8 cellular contexts compared by ENCODE assay signal in genomic region chr1:21335088-21335678, GRCh38. TPM values are rescaled to one million over a fixed set of nuclear protein-coding genes. Genes with fewer than 3 reads are reported as not detected.
DNase-seq lines count a peak whose midpoint lies in the region; ATAC-seq and TF ChIP-seq lines count a peak whose summit lies in the region.

No MANE protein-coding gene starts in this region.

- H3K36me3 Mint-ChIP-seq in Calu3 (ENCODE audit: insufficient read depth, unreplicated experiment), result peaks cover 16% of the 10 kb centered on the region
- peaks cover 14% of the 10 kb centered on the region for H3K36me3 Mint-ChIP-seq in endothelial cell (ENCODE audit: low read depth, unreplicated experiment)
- H3K36me3 Mint-ChIP-seq in progenitor cell of endocrine pancreas (ENCODE audit: insufficient read depth), result peaks cover 1% of the 10 kb centered on the region

- intact Hi-C loops in Calu3 (cut with micrococcal nuclease; ENCODE audit: unreplicated experiment) (loop anchor here (5.0 kb wide), 1 partner anchor 43 kb away; the partner anchor contains the start of gene ECE1), PC-9 (cut with micrococcal nuclease; ENCODE audit: unreplicated experiment) (loop anchor here (2.0 kb wide), 1 partner anchor 74 kb away; no protein-coding TSS in a partner anchor)

- H3K9me3 Mint-ChIP-seq in Calu3 (ENCODE audit: low read depth, unreplicated experiment), result no peaks in the 10 kb centered on the region
- no peaks in the 10 kb centered on the region for H3K9me3 Mint-ChIP-seq in endothelial cell (ENCODE audit: unreplicated experiment)
- no peaks in the 10 kb centered on the region for H3K9me3 Mint-ChIP-seq in progenitor cell of endocrine pancreas (ENCODE audit: low read depth)

- no peaks in the 10 kb centered on the region for H3K27me3 Mint-ChIP-seq in Calu3 (ENCODE audit: unreplicated experiment)
- H3K27me3 Mint-ChIP-seq in endothelial cell (ENCODE audit: unreplicated experiment), result peaks cover 17% of the 10 kb centered on the region
- no peaks in the 10 kb centered on the region for H3K27me3 Mint-ChIP-seq in progenitor cell of endocrine pancreas

- peak overlapping the region; percentile 96 for H3K27ac Mint-ChIP-seq in Calu3 (ENCODE audit: unreplicated experiment)
- peak overlapping the region; percentile 36 for H3K27ac Mint-ChIP-seq in endothelial cell (ENCODE audit: unreplicated experiment)
- peak overlapping the region; percentile 86 for H3K27ac Mint-ChIP-seq in progenitor cell of endocrine pancreas

- H3K9me2 ChIP-seq in PC-9 (ENCODE audit: insufficient read depth), result no peaks in the 10 kb centered on the region

- DNase-seq in Calu3 (no peak), PC-9 (no peak), endothelial cell (ENCODE audit: low spot score) (no peak), progenitor cell of endocrine pancreas (ENCODE audit: low spot score, unreplicated experiment) (no peak), G401 (ENCODE audit: low spot score) (no peak), putamen (ENCODE audit: low spot score) (no peak), 8988T (no peak)

- in situ Hi-C loops in G401 (cut with HindIII; ENCODE audit: low sequenced_read_pairs), result no loop called here

- POLR2A ChIA-PET in PC-9 (lab: Charles Lee; ENCODE audit: unreplicated experiment), result interaction anchor here (0.6 to 1.0 kb wide), 2 partner anchors 11 to 42 kb away, joined by 3 to 6 read pairs; no protein-coding TSS in a partner anchor

- no peak for ATAC-seq in GM19463 (IDR thresholded peaks at IDR 0.05; ENCODE audit: unreplicated experiment)

- peaks cover 61% of the 10 kb centered on the region for H3K79me2 ChIP-seq in PC-9 (ENCODE audit: low read depth)

- H3K27me3 ChIP-seq in PC-9 (ENCODE audit: insufficient read depth, low read depth), result no peaks in the 10 kb centered on the region

- peak overlapping the region; percentile 42; the same call in 1 of the 2 replicates for H3K4me3 ChIP-seq in PC-9

- CTCF ChIA-PET in Calu3 (lab: Charles Lee), result interaction anchor here (0.6 to 1.5 kb wide), 6 partner anchors 11 to 182 kb away, joined by 3 to 6 read pairs (median 4); no protein-coding TSS in a partner anchor
- CTCF ChIA-PET in PC-9 (lab: Charles Lee), result interaction anchor here (2.0 to 2.2 kb wide), 2 partner anchors 10 to 11 kb away, joined by 6 to 14 read pairs; no protein-coding TSS in a partner anchor

- BruUV-seq in Calu3 (replicated peaks; lab: Mats Ljungman, UMichigan) (no TSS peak), PC-9 (replicated peaks; lab: Mats Ljungman, UMichigan) (TSS peak; percentile 30)

- H3K9me3 ChIP-seq in PC-9 (ENCODE audit: insufficient read depth, low read depth), result no peaks in the 10 kb centered on the region

- TF ChIP-seq CTCF in Calu3 (IDR thresholded peaks at IDR 0.05; ENCODE audit: unreplicated experiment) (no peak), PC-9 (conservative IDR thresholded peaks at IDR 0.05) (peak; percentile 36; the same call in 1 of the 2 replicates), endothelial cell (IDR thresholded peaks at IDR 0.05; ENCODE audit: unreplicated experiment) (no peak), progenitor cell of endocrine pancreas (IDR thresholded peaks at IDR 0.05; ENCODE audit: unreplicated experiment) (no peak)

- no peaks in the 10 kb centered on the region for H4K20me1 ChIP-seq in PC-9 (ENCODE audit: insufficient read depth)

- H3F3A ChIP-seq in PC-9 (ENCODE audit: insufficient read depth, low read depth), result peaks cover 53% of the 10 kb centered on the region

- H3K36me3 ChIP-seq in PC-9 (ENCODE audit: low read depth), result no peaks in the 10 kb centered on the region

- peaks cover 89% of the 10 kb centered on the region for H3K4me1 ChIP-seq in PC-9 (replicated peaks; ENCODE audit: insufficient read depth)

- H3K4me1 Mint-ChIP-seq in Calu3 (ENCODE audit: low read depth, unreplicated experiment), result peaks cover 50% of the 10 kb centered on the region
- H3K4me1 Mint-ChIP-seq in endothelial cell (ENCODE audit: unreplicated experiment), result peaks cover 69% of the 10 kb centered on the region
- peaks cover 60% of the 10 kb centered on the region for H3K4me1 Mint-ChIP-seq in progenitor cell of endocrine pancreas (ENCODE audit: low read depth)

- H3K27ac ChIP-seq in PC-9, result peak overlapping the region; percentile 94

- H3K4me3 Mint-ChIP-seq in Calu3 (ENCODE audit: low read depth, unreplicated experiment), result peak overlapping the region; percentile 70
- H3K4me3 Mint-ChIP-seq in endothelial cell (ENCODE audit: unreplicated experiment), result peak overlapping the region; percentile 62
- peak overlapping the region; percentile 38 for H3K4me3 Mint-ChIP-seq in progenitor cell of endocrine pancreas (ENCODE audit: low read depth)

- H3K4me2 ChIP-seq in PC-9, result peak overlapping the region; percentile 76

- H2AFZ ChIP-seq in PC-9, result no peak overlapping the region

RNA-seq across cellular contexts. Expression of gene ECE1, which starts 44.9 kb away (rescaled TPM):
- total RNA-seq in Calu3 (2022) (83.0 and 101 TPM in 2 replicates), PC-9 (2021) (80.8 and 82.1 TPM in 2 replicates), endothelial cell (ENCODE audit: unreplicated experiment) (328 TPM), progenitor cell of endocrine pancreas (200 and 217 TPM in 2 replicates)
- total RNA-seq in G401 (2014; rRNA removed; shearing (Covaris generic)), result 19.3 and 50.4 TPM in 2 replicates

Comparison
In these comparisons a context has a peak if more than half of its experiments do, and no peak if none do; other contexts are left out.
1. H3K27ac Mint-ChIP-seq: peak in every context shown above with its lines; median percentile 96 in Calu3; 86 in progenitor cell of endocrine pancreas; 36 in endothelial cell.